8 cellular contexts compared by ENCODE assay signal in the genomic region with DNA sequence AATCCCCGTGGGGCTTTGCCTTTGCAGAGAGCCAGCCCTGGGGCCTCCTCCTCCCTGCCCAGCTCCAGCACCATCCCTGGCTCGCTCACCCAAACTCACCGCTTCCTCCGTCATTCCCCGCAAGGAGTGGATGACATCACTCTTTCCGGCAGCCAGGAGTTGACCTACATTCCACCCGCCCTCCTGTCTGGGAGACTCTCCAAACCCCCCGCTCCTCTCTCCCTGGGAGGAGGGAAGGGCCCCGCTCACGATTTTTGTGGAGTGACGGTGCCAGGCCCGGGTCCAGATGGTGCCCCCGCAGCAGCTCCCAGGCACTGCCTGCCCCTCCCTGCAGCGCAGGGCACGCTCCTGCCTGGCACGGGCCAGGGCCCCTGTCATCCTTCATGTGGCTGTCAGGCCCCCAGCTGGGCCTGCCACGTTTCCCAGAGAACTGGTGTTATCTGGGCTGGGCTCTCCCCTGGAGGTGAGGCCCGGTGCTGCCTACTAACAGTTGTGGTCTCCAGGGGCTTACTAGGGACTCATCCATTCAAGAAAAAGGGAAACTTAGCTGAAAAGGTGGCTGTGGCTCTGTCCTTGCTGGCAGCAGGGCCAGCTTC. TPM values are rescaled to one million over a fixed set of nuclear protein-coding genes. Genes with fewer than 3 reads are reported as not detected.
DNase-seq lines count a peak whose midpoint lies in the region; ATAC-seq, FAIRE-seq and TF ChIP-seq lines count a peak whose summit lies in the region.

No MANE protein-coding gene starts in this region.

- H3K4me1 Mint-ChIP-seq in natural killer cell: peaks cover 6 to 18% of the 10 kb centered on the region in 2 donors

- H3K36me3 ChIP-seq in skeletal muscle tissue (ENCODE audit: control insufficient read depth in 3 of 3, insufficient read depth in 3 of 3, low read length in 3 of 3): no peaks in the 10 kb centered on the region

- TF ChIP-seq CTCF in natural killer cell (IDR thresholded peaks at IDR 0.05): no peak

- H3K27me3 ChIP-seq in skeletal muscle tissue (ENCODE audit: control insufficient read depth in 3 of 3, insufficient read depth in 3 of 3, low read length in 3 of 3): no peaks in the 10 kb centered on the region

- intact Hi-C loops in natural killer cell (cut with micrococcal nuclease): no loop called here

- H3K9me3 Mint-ChIP-seq in natural killer cell: no peaks in the 10 kb centered on the region

- H3K9ac ChIP-seq in skeletal muscle tissue (ENCODE audit: low read depth in 1 of 3, low read length in 3 of 3): peak overlapping the region in 2 of 3 donors; percentile 62 to 66

- peak overlapping the region in 2 of 3 donors; percentile 7 to 8 for H3K4me3 ChIP-seq in skeletal muscle tissue (ENCODE audit: low read length in 3 of 3)

- FAIRE-seq in HTR-8/SVneo (lab: Jason Lieb, UNC): no peak

- ATAC-seq in natural killer cell (no peak), HG02759 (IDR thresholded peaks at IDR 0.05; ENCODE audit: unreplicated experiment) (no peak)

- DNase-seq in 8988T: peak; percentile 94
- DNase-seq in HTR-8/SVneo (ENCODE audit: insufficient read length, low spot score): peak; percentile 92
- DNase-seq in hypothalamus (lab: John Stamatoyannopoulos, UW): peak in 49 of 51 donors; percentile 20 to 93 (median 70)
- DNase-seq in natural killer cell: no peak
- no peak for DNase-seq in activated naive CD4-positive, alpha-beta T cell treated with anti-CD3 and anti-CD28 coated beads, Interleukin-2, amount 50 U/mL, for 16 hours

- H3K27ac ChIP-seq in angular gyrus (ENCODE audit: low read depth, low read length) (peak overlapping the region; percentile 89), skeletal muscle tissue (ENCODE audit: low read depth, low read length) (peak overlapping the region; percentile 85)

- H3K9me3 ChIP-seq in skeletal muscle tissue (ENCODE audit: control insufficient read depth in 3 of 3, low read length in 3 of 3): no peaks in the 10 kb centered on the region

- no peaks in the 10 kb centered on the region for H3K36me3 Mint-ChIP-seq in natural killer cell

- H3K4me3 Mint-ChIP-seq in natural killer cell: no peak overlapping the region

- H3K27me3 Mint-ChIP-seq in natural killer cell (ENCODE audit: low read depth in 2 of 2): peaks cover 0 to 3% of the 10 kb centered on the region in 2 donors

- H3K27ac Mint-ChIP-seq in natural killer cell: no peak overlapping the region

- peaks cover 9 to 40% (median 39%) of the 10 kb centered on the region in 3 donors for H3K4me1 ChIP-seq in skeletal muscle tissue (ENCODE audit: control insufficient read depth in 3 of 3, insufficient read depth in 3 of 3, low read length in 3 of 3)

RNA-seq across cellular contexts. Expression of a gene that starts 52.3 kb away (rescaled TPM):
- total RNA-seq in skeletal muscle tissue (under 0.01 TPM), natural killer cell (10 to 100 TPM; 23.4 to 67.2 (median 32.6) TPM)

Comparison
In these comparisons a context has a peak if more than half of its experiments do, and no peak if none do; other contexts are left out.
1. DNase-seq: peak in 8988T (single experiment), HTR-8/SVneo (single experiment) and hypothalamus (49 of 51); none in natural killer cell (single experiment) and activated naive CD4-positive, alpha-beta T cell treated with anti-CD3 and anti-CD28 coated beads, Interleukin-2, amount 50 U/mL, for 16 hours (single experiment).
2. RNA of a gene that starts 52.3 kb away (total RNA-seq): 23.4 to 67.2 TPM in natural killer cell; under 0.01 TPM in skeletal muscle tissue (single experiment); every median in the first group is over 10 times any median in the second.